23 cellular contexts compared by ENCODE assay signal in genomic region chr10:31635415-31636065, GRCh38.
A peak's percentile ranks its signal among the peaks of the same experiment; 100 is the strongest.
DNase-seq lines count a peak whose midpoint lies in the region.
"Had no signal": no experiment of that assay in that cellular context is flagged by ENCODE, and none has a peak within 500 bp of the region (broad histone marks: within the 10 kb centered on the region; RNA-seq: fewer than 3 reads in every experiment).

No MANE protein-coding gene starts in this region.

- peak; percentile 65 for DNase-seq in ELR (ENCODE audit: low read depth)
- DNase-seq in M059J (ENCODE audit: low read depth), result peak; percentile 39
- DNase-seq in amniotic epithelial cell (ENCODE audit: low read depth), result peak; percentile 55
- peak; percentile 42 for DNase-seq in iris pigment epithelial cell (ENCODE audit: low read depth)
- DNase-seq in putamen (ENCODE audit: low spot score), result no peak
- no peak for DNase-seq in NCI-H1092 treated with DMSO at 0.1 percent for 48 hours (lab: John Stamatoyannopoulos, UW)
- no peak for DNase-seq in dermis blood vessel endothelial cell
- DNase-seq: activated CD4-positive, alpha-beta T cell treated with anti-CD3 and anti-CD28 coated beads, Interleukin-2, amount 10 ng/mL, durations not matched to agents 24 days and 14 days; activated T-cell treated with anti-CD3 and anti-CD28 coated beads, Interleukin-2, amount 50 U/mL, for 1 hour; dorsolateral prefrontal cortex; hippocampal formation; lower lobe of right lung; naive thymus-derived CD8-positive, alpha-beta T cell; NCI-H1092; NCI-H2029; NCI-H2227 treated with DMSO at 0.1 percent for 48 hours; NCI-H69; nucleus accumbens; psoas muscle; sigmoid colon; stimulated activated CD4-positive, alpha-beta T cell treated with anti-CD3 and anti-CD28 coated beads, Interleukin-4, amount 100 ng/mL, for 24 hours; T1000; WERI-Rb-1 had no signal

Comparison
In these comparisons a context has a peak if more than half of its experiments do, and no peak if none do; other contexts are left out.
1. DNase-seq: peak in ELR (single experiment), M059J (single experiment), amniotic epithelial cell (single experiment) and iris pigment epithelial cell (single experiment); none in putamen (single experiment), NCI-H1092 treated with DMSO at 0.1 percent for 48 hours (single experiment) and dermis blood vessel endothelial cell (single experiment).